In genomic region chr12:15206338-15206737, GRCh38 we compare ENCODE assay signal across 26 cellular contexts. TPM values are rescaled to one million over a fixed set of nuclear protein-coding genes. Genes with fewer than 3 reads are reported as not detected.
DNase-seq lines count a peak whose midpoint lies in the region; ATAC-seq, FAIRE-seq and TF ChIP-seq lines count a peak whose summit lies in the region.
"Had no signal": no experiment of that assay in that cellular context is flagged by ENCODE, and none has a peak within 500 bp of the region (broad histone marks: within the 10 kb centered on the region; RNA-seq: fewer than 3 reads in every experiment).

No MANE protein-coding gene starts in this region.

- DNase-seq in right atrium auricular region (ENCODE audit: low spot score) (no peak), cardiac septum (ENCODE audit: low spot score) (no peak), lung (ENCODE audit: low spot score) (no peak), spleen (no peak), SHP77 treated with DMSO at 0.1 percent for 48 hours (lab: John Stamatoyannopoulos, UW) (no peak), RWPE1 (ENCODE audit: low spot score) (no peak), HTR-8/SVneo (ENCODE audit: insufficient read length, low spot score) (no peak)
- DNase-seq: activated CD4-positive, alpha-beta T cell treated with anti-CD3 and anti-CD28 coated beads for 36 hours; activated naive CD4-positive, alpha-beta T cell treated with anti-CD3 and anti-CD28 coated beads, Interleukin-2, amount 50 U/mL, for 16 hours; cerebellar nuclear complex; DMS79; erythroblast; foreskin melanocyte; natural killer cell; NCI-H1048; NCI-H187 treated with DMSO at 0.1 percent for 48 hours; NCI-H748 treated with DMSO at 0.1 percent for 48 hours; pancreas; SHP77; stimulated activated CD4-positive, alpha-beta T cell treated with anti-CD3 and anti-CD28 coated beads, Interleukin-1b, Interleukin-23, amount 100 ng/mL, for 48 hours; testis had no signal

- no peak for TF ChIP-seq POLR2A in spleen (IDR thresholded peaks at IDR 0.05)

- POLR2A ChIA-PET in RWPE1 (lab: Yijun Ruan, JAX; ENCODE audit: low non-redundant PET), result no interaction called here

- TF ChIP-seq CTCF in right atrium auricular region (IDR thresholded peaks at IDR 0.05) (no peak), lung (IDR thresholded peaks at IDR 0.05; ENCODE audit: control extremely low read depth, extremely low read depth) (no peak), spleen (IDR thresholded peaks at IDR 0.05 in 8 of 11, conservative IDR thresholded peaks at IDR 0.05 in 3 of 11) (no peak), RWPE1 (conservative IDR thresholded peaks at IDR 0.05; ENCODE audit: low read depth) (no peak)

- H3K4me1 ChIP-seq in right atrium auricular region (peaks cover 0 to 11% of the 10 kb centered on the region in 2 donors), lung (ENCODE audit: control insufficient read depth in 2 of 2, insufficient read depth in 2 of 2, low read length in 2 of 2) (peaks cover 0 to 2% of the 10 kb centered on the region in 2 donors), spleen (peaks cover 0 to 13% (median 2%) of the 10 kb centered on the region in 6 donors)
- H3K4me1 ChIP-seq: pancreas, testis had no signal

- H3K36me3 ChIP-seq in right atrium auricular region, result no peaks in the 10 kb centered on the region
- H3K36me3 ChIP-seq in lung (ENCODE audit: control insufficient read depth in 2 of 2, insufficient read depth in 2 of 2, low read length in 2 of 2), result no peaks in the 10 kb centered on the region
- H3K36me3 ChIP-seq in spleen, result no peaks in the 10 kb centered on the region
- H3K36me3 ChIP-seq: pancreas had no signal

- FAIRE-seq in HTR-8/SVneo (lab: Jason Lieb, UNC), result no peak
- FAIRE-seq: A549, astrocyte, GM12878, pancreas had no signal

- no peaks in the 10 kb centered on the region for H3K9me3 ChIP-seq in right atrium auricular region
- H3K9me3 ChIP-seq in lung (ENCODE audit: control insufficient read depth in 2 of 2, insufficient read depth in 1 of 2, low read length in 1 of 2), result no peaks in the 10 kb centered on the region
- peaks cover 0 to 9% (median 0%) of the 10 kb centered on the region in 8 donors for H3K9me3 ChIP-seq in spleen
- H3K9me3 ChIP-seq: pancreas, testis had no signal

- CTCF ChIA-PET in RWPE1 (lab: Yijun Ruan, JAX), result interaction anchor here (1.1 kb wide), 1 partner anchor 15 kb away, joined by 5 read pairs; the partner anchor contains the start of gene RERG

- intact Hi-C loops in cardiac septum (cut with DNase I), result loop anchor here (5.0 kb wide), 1 partner anchor 54 kb away; no protein-coding TSS in a partner anchor
- intact Hi-C loops in spleen (cut with DNase I; ENCODE audit: low total_unique reads), result no loop called here

- H3K27me3 ChIP-seq in right atrium auricular region (no peaks in the 10 kb centered on the region), lung (ENCODE audit: control insufficient read depth, insufficient read depth) (no peaks in the 10 kb centered on the region), spleen (replicated peaks in 1 of 7) (no peaks in the 10 kb centered on the region)
- H3K27me3 ChIP-seq: pancreas, testis had no signal

- H3K27ac ChIP-seq in right atrium auricular region (peak overlapping the region; percentile 77 to 81), lung (ENCODE audit: low read depth in 1 of 2, low read length in 1 of 2) (peak overlapping the region; percentile 66 to 70), spleen (peak overlapping the region in 6 of 8 donors; percentile 8 to 73 (median 44)), RWPE1 (no peak overlapping the region)
- H3K27ac ChIP-seq: A549, pancreas had no signal

- ATAC-seq in lung (ENCODE audit: insufficient read depth, low FRiP score), result no peak
- no peak for ATAC-seq in HG03280 (IDR thresholded peaks at IDR 0.05; ENCODE audit: unreplicated experiment)
- ATAC-seq: A549; activated CD4-positive, alpha-beta T cell treated with anti-CD3 and anti-CD28 coated beads for 36 hours; GM12878; natural killer cell; pancreas had no signal

- WGBS in lung, 2 donors, result 83 to 91% methylated on average over 4 of the region's 4 CpGs
- WGBS in spleen, 5 donors, result 72 to 96% (median 92%) methylated on average over 4 of the region's 4 CpGs

- H3K4me3 ChIP-seq in right atrium auricular region, result no peak overlapping the region
- no peak overlapping the region for H3K4me3 ChIP-seq in lung
- H3K4me3 ChIP-seq in spleen, result no peak overlapping the region
- H3K4me3 ChIP-seq: A549, GM12878, pancreas, testis had no signal

RNA-seq across cellular contexts. Expression of gene RERG, which starts 14.9 kb away (rescaled TPM):
- total RNA-seq in right atrium auricular region (10 to 100 TPM in 1 of 2 donors, 1 to 10 TPM in 1; 9.9 to 12.4 TPM), cardiac septum (3.1 TPM), lung (10 to 100 TPM; 10.6 to 20.1 TPM), spleen (10 to 100 TPM; 16.4 to 74.7 (median 54.4) TPM)
- polyA plus RNA-seq in lung (1 to 10 TPM; 3.3 to 6.4 TPM), spleen (10 to 100 TPM; 10.1 to 26.9 (median 14.5) TPM)
- total RNA-seq: activated CD4-positive, alpha-beta T cell treated with anti-CD3 and anti-CD28 coated beads for 36 hours; natural killer cell had no signal
- polyA plus RNA-seq: BJ had no signal
